8 cellular contexts compared by ENCODE assay signal in the genomic region with DNA sequence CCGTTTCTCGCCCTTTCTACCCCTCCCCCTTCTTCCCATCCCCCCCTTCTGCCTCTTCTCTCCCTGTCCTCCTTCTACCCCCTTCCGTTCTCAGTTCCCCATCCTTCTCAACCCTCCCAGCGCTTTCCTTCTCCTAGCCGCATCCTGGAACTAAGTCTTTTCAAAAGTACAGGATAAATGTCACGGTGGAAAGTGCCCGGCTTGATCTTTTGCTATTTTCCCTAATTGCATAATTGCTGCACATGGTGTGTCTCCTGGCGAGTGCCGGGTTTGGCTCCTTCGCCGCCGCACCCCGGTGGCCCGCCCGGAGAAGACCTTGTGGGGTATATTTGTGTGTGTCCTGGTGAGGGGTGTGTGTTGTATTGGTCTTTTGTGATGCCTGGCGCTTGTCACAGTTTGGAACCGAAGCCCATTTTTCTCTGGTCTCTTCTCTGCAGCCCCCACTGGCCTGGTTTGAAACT. TPM values are rescaled to one million over a fixed set of nuclear protein-coding genes. Genes with fewer than 3 reads are reported as not detected.
DNase-seq lines count a peak whose midpoint lies in the region; ATAC-seq and TF ChIP-seq lines count a peak whose summit lies in the region.

No MANE protein-coding gene starts in this region.

- DNase-seq in activated CD8-positive, alpha-beta memory T cell treated with anti-CD3 and anti-CD28 coated beads for 24 hours: peak; percentile 70
- DNase-seq in fibroblast of peridontal ligament (ENCODE audit: extremely low read depth) (peak; percentile 22), nephron progenitor cell (peak; percentile 28), aorta (peak; percentile 52 to 71), RKO (ENCODE audit: low spot score) (no peak)

- H2AFZ ChIP-seq in ACC112 (ENCODE audit: low read length, unreplicated experiment): peak overlapping the region; percentile 86

- H3K4me3 ChIP-seq in ACC112 (ENCODE audit: low read depth, low read length) (peak overlapping the region; percentile 95), aorta (ENCODE audit: low read length in 2 of 2) (peak overlapping the region; percentile 80 to 86)

- ATAC-seq in GM19023 (IDR thresholded peaks at IDR 0.05; ENCODE audit: unreplicated experiment) (peak; percentile 12), aorta (ENCODE audit: low FRiP score) (peak; percentile 20)

- peaks cover 11% of the 10 kb centered on the region for H3K4me1 ChIP-seq in ACC112 (ENCODE audit: control insufficient read depth, insufficient read depth, low read length, unreplicated experiment)
- H3K4me1 ChIP-seq in aorta (ENCODE audit: control insufficient read depth in 1 of 2, insufficient read depth in 2 of 2, low read length in 2 of 2): no peaks in the 10 kb centered on the region

- TF ChIP-seq CTCF in nephron progenitor cell (IDR thresholded peaks at IDR 0.05): no peak

- peaks cover 51% of the 10 kb centered on the region for H3K79me2 ChIP-seq in ACC112 (ENCODE audit: control insufficient read depth, insufficient read depth, low read length, unreplicated experiment)

- H3K4me1 Mint-ChIP-seq in IgD-negative memory B cell (peaks cover 21 to 27% (median 24%) of the 10 kb centered on the region in 3 donors), nephron progenitor cell (peaks cover 21% of the 10 kb centered on the region)

- no peaks in the 10 kb centered on the region for H3K9me3 Mint-ChIP-seq in IgD-negative memory B cell
- H3K9me3 Mint-ChIP-seq in nephron progenitor cell: no peaks in the 10 kb centered on the region

- H3K9me3 ChIP-seq in aorta (ENCODE audit: control insufficient read depth, low read length): no peaks in the 10 kb centered on the region

- H3K36me3 ChIP-seq in ACC112 (ENCODE audit: insufficient read depth, low read length) (no peaks in the 10 kb centered on the region), aorta (ENCODE audit: control insufficient read depth in 1 of 2, insufficient read depth in 2 of 2, low read length in 1 of 2) (no peaks in the 10 kb centered on the region)

- intact Hi-C loops in aorta (cut with DNase I): loop anchor here in 1 of 2 donors (1.0 to 10.0 kb wide), 2 partner anchors 29 to 601 kb away; a partner anchor contains a TSS

- no peaks in the 10 kb centered on the region for H3K27me3 Mint-ChIP-seq in IgD-negative memory B cell
- peaks cover 23% of the 10 kb centered on the region for H3K27me3 Mint-ChIP-seq in nephron progenitor cell (ENCODE audit: low read depth, poor library complexity)

- peak overlapping the region; percentile 73 to 96 (median 74) for H3K27ac Mint-ChIP-seq in IgD-negative memory B cell
- H3K27ac Mint-ChIP-seq in nephron progenitor cell: peak overlapping the region; percentile 64

- peak overlapping the region; percentile 91 to 99 (median 94) for H3K4me3 Mint-ChIP-seq in IgD-negative memory B cell
- peak overlapping the region; percentile 94 for H3K4me3 Mint-ChIP-seq in nephron progenitor cell

- peaks cover 4% of the 10 kb centered on the region; the same call in 1 of the 2 replicates for H3K27me3 ChIP-seq in ACC112 (ENCODE audit: insufficient read depth, low read length)
- no peaks in the 10 kb centered on the region for H3K27me3 ChIP-seq in aorta (ENCODE audit: control insufficient read depth in 1 of 2, insufficient read depth in 2 of 2, low read length in 1 of 2)

- H3K27ac ChIP-seq in ACC112 (ENCODE audit: low read depth, low read length) (peak overlapping the region; percentile 55; the same call in 1 of the 2 replicates), aorta (ENCODE audit: low read depth in 1 of 2, low read length in 2 of 2) (no peak overlapping the region)

- WGBS in aorta, 2 donors: 0% methylated on average over 17 of the region's 17 CpGs

- H3K36me3 Mint-ChIP-seq in IgD-negative memory B cell: no peaks in the 10 kb centered on the region
- H3K36me3 Mint-ChIP-seq in nephron progenitor cell (ENCODE audit: low read depth): no peaks in the 10 kb centered on the region

RNA-seq across cellular contexts. Expression of a gene that starts 0.6 kb away (rescaled TPM):
- polyA plus RNA-seq in IgD-negative memory B cell: 59.8 TPM
- 10 to 100 TPM; 39.3 to 56.5 TPM for total RNA-seq in aorta
- 10 to 100 TPM; 23.8 to 26.5 TPM for polyA plus RNA-seq in aorta
